Comparison of ENCODE assay signal across 8 cellular contexts in genomic region chr3:185822957-185823279, GRCh38. TPM values are rescaled to one million over a fixed set of nuclear protein-coding genes. Genes with fewer than 3 reads are reported as not detected.
DNase-seq lines count a peak whose midpoint lies in the region; ATAC-seq and TF ChIP-seq lines count a peak whose summit lies in the region.

No MANE protein-coding gene starts in this region.

- H3K4me3 ChIP-seq in iPS DF 6.9 (ENCODE audit: low read length) = peak overlapping the region; percentile 90; the same call in 1 of the 2 replicates

- H3K36me3 ChIP-seq in iPS DF 6.9 (ENCODE audit: control insufficient read depth, insufficient read depth, low read length) = no peaks in the 10 kb centered on the region; the same call in 1 of the 2 replicates

- CTCF ChIA-PET in WTC11 (lab: Charles Lee) = interaction anchor here (1.0 to 3.7 kb wide), 9 partner anchors 15 to 162 kb away, joined by 3 to 27 read pairs (median 5); no protein-coding TSS in a partner anchor

- H3K4me3 Mint-ChIP-seq in WTC11 = peak overlapping the region; percentile 86
- H3K4me3 Mint-ChIP-seq in stimulated activated memory B cell treated with anti-CD40 and anti-IgM and Interleukin-4, amounts not matched to agents 10 μg/mL and 1 μg/mL and 100 μg/mL, for 72 hours = peak overlapping the region; percentile 61

- no peak overlapping the region for H3K27ac ChIP-seq in iPS DF 6.9 (ENCODE audit: low read length)

- peak; percentile 61 for DNase-seq in NCI-H82 treated with DMSO at 0.1 percent for 48 hours (lab: John Stamatoyannopoulos, UW; ENCODE audit: unreplicated experiment)
- no peak for DNase-seq in NCI-H82 (lab: John Stamatoyannopoulos, UW)
- DNase-seq in WTC11 (ENCODE audit: low spot score) = no peak
- no peak for DNase-seq in iPS DF 6.9 (ENCODE audit: low read depth, low spot score)
- no peak for DNase-seq in GM10266 (ENCODE audit: extremely low spot score)
- no peak for DNase-seq in NCI-H128 (lab: John Stamatoyannopoulos, UW; ENCODE audit: unreplicated experiment)

- no peak for TF ChIP-seq CTCF in WTC11 (IDR thresholded peaks at IDR 0.05)
- TF ChIP-seq CTCF in GM10266 (IDR thresholded peaks at IDR 0.05; ENCODE audit: control insufficient read depth, insufficient read depth, low read depth, missing control alignments) = no peak

- H3K4me1 Mint-ChIP-seq in WTC11 = peaks cover 55% of the 10 kb centered on the region
- peaks cover 29% of the 10 kb centered on the region for H3K4me1 Mint-ChIP-seq in stimulated activated memory B cell treated with anti-CD40 and anti-IgM and Interleukin-4, amounts not matched to agents 10 μg/mL and 1 μg/mL and 100 μg/mL, for 72 hours

- no peaks in the 10 kb centered on the region for H3K9me3 ChIP-seq in iPS DF 6.9 (ENCODE audit: control insufficient read depth, insufficient read depth, low read length)

- peaks cover 12% of the 10 kb centered on the region for H3K27me3 Mint-ChIP-seq in WTC11 (ENCODE audit: low read depth)
- peaks cover 82% of the 10 kb centered on the region for H3K27me3 Mint-ChIP-seq in stimulated activated memory B cell treated with anti-CD40 and anti-IgM and Interleukin-4, amounts not matched to agents 10 μg/mL and 1 μg/mL and 100 μg/mL, for 72 hours

- no peak for ATAC-seq in WTC11
- no peak for ATAC-seq in stimulated activated memory B cell treated with anti-CD40 and anti-IgM and Interleukin-4, amounts not matched to agents 10 μg/mL and 1 μg/mL and 100 μg/mL, for 72 hours
- no peak for ATAC-seq in GM19395 (IDR thresholded peaks at IDR 0.05; ENCODE audit: unreplicated experiment)

- no CpG with 5 or more reads among the region's 6 CpGs for WGBS in iPS DF 6.9 (ENCODE audit: insufficient coverage, insufficient read length)

- peaks cover 13% of the 10 kb centered on the region for H3K9me3 Mint-ChIP-seq in WTC11
- no peaks in the 10 kb centered on the region for H3K9me3 Mint-ChIP-seq in stimulated activated memory B cell treated with anti-CD40 and anti-IgM and Interleukin-4, amounts not matched to agents 10 μg/mL and 1 μg/mL and 100 μg/mL, for 72 hours

- POLR2A ChIA-PET in WTC11 (lab: Charles Lee) = interaction anchor here (0.8 to 1.5 kb wide), 5 partner anchors 10 to 703 kb away, joined by 3 to 13 read pairs (median 4); partner anchors contain the start of gene TRA2B

- peaks cover 14% of the 10 kb centered on the region for H3K36me3 Mint-ChIP-seq in WTC11
- H3K36me3 Mint-ChIP-seq in stimulated activated memory B cell treated with anti-CD40 and anti-IgM and Interleukin-4, amounts not matched to agents 10 μg/mL and 1 μg/mL and 100 μg/mL, for 72 hours = no peaks in the 10 kb centered on the region

- 0 out of 2 replicates have a peak, but pooled peaks cover 2% of the 10 kb centered on the region for H3K27me3 ChIP-seq in iPS DF 6.9 (ENCODE audit: control insufficient read depth, insufficient read depth, low read length)

- peak overlapping the region; percentile 93 for H3K27ac Mint-ChIP-seq in WTC11
- no peak overlapping the region for H3K27ac Mint-ChIP-seq in stimulated activated memory B cell treated with anti-CD40 and anti-IgM and Interleukin-4, amounts not matched to agents 10 μg/mL and 1 μg/mL and 100 μg/mL, for 72 hours

- peaks cover 8% of the 10 kb centered on the region; the same call in 1 of the 2 replicates for H3K4me1 ChIP-seq in iPS DF 6.9 (ENCODE audit: control insufficient read depth, insufficient read depth, low read length)

TF ChIP-seq in WTC11, 78 proteins besides CTCF, POLR2A, EP300 and RAD21 (continues in another document):
- TF ChIP-seq STAT6 (CRISPR knock-in tag; conservative IDR thresholded peaks at IDR 0.05; ENCODE audit: low read depth) (no peak), PRDM15 (CRISPR knock-in tag; IDR thresholded peaks at IDR 0.05) (no peak), ETV6 (CRISPR knock-in tag; IDR thresholded peaks at IDR 0.05) (no peak), PRRX2 (CRISPR knock-in tag; IDR thresholded peaks at IDR 0.05) (no peak), ZNF219 (CRISPR knock-in tag; IDR thresholded peaks at IDR 0.05; ENCODE audit: borderline replicate concordance) (no peak), NFATC4 (CRISPR knock-in tag; IDR thresholded peaks at IDR 0.05) (no peak), IRF1 (CRISPR knock-in tag; IDR thresholded peaks at IDR 0.05) (no peak), ZBTB21 (CRISPR knock-in tag; IDR thresholded peaks at IDR 0.05; ENCODE audit: borderline replicate concordance) (no peak), HMGA2 (CRISPR knock-in tag; IDR thresholded peaks at IDR 0.05) (no peak), ZNF281 (CRISPR knock-in tag; IDR thresholded peaks at IDR 0.05) (no peak), GTF2I (CRISPR knock-in tag; conservative IDR thresholded peaks at IDR 0.05) (no peak), RORB (CRISPR knock-in tag; IDR thresholded peaks at IDR 0.05) (no peak)
- TF ChIP-seq, protein P1, sequence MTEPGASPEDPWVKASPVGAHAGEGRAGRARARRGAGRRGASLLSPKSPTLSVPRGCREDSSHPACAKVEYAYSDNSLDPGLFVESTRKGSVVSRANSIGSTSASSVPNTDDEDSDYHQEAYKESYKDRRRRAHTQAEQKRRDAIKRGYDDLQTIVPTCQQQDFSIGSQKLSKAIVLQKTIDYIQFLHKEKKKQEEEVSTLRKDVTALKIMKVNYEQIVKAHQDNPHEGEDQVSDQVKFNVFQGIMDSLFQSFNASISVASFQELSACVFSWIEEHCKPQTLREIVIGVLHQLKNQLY (CRISPR knock-in tag; IDR thresholded peaks at IDR 0.05) = no peak

RNA-seq across cellular contexts. Expression of gene IGF2BP2, which starts 1.9 kb away (rescaled TPM):
- total RNA-seq in WTC11 (2021) = 133 to 157 TPM (median 150 TPM) in 3 replicates
